Comparison of ENCODE assay signal across 20 cellular contexts in genomic region chr12:96000858-96001257, GRCh38. TPM values are rescaled to one million over a fixed set of nuclear protein-coding genes. Genes with fewer than 3 reads are reported as not detected.
DNase-seq lines count a peak whose midpoint lies in the region; ATAC-seq and TF ChIP-seq lines count a peak whose summit lies in the region.
"Had no signal": no experiment of that assay in that cellular context is flagged by ENCODE, and none has a peak within 500 bp of the region (broad histone marks: within the 10 kb centered on the region; RNA-seq: fewer than 3 reads in every experiment).

No MANE protein-coding gene starts in this region.

- H3K4me1 ChIP-seq in neutrophil (ENCODE audit: control insufficient read depth in 1 of 2, insufficient read depth in 1 of 2, low read depth in 1 of 2, low read length in 1 of 2) = peaks cover 28 to 30% of the 10 kb centered on the region in 2 experiments

- peak overlapping the region; percentile 98 for H3K27ac ChIP-seq in neutrophil
- H3K27ac ChIP-seq: GM23248 had no signal

- TF ChIP-seq CTCF in WTC11 (IDR thresholded peaks at IDR 0.05) (no peak), neutrophil (IDR thresholded peaks at IDR 0.05) (no peak)

- H3K27me3 ChIP-seq in neutrophil = no peaks in the 10 kb centered on the region

- CTCF ChIA-PET in WTC11 (lab: Charles Lee) = interaction anchor here (0.6 to 4.3 kb wide), 3 partner anchors 58 to 1402 kb away, joined by 3 to 66 read pairs (median 46); partner anchors contain the start of genes AMDHD1 and CCDC38

- peak overlapping the region; percentile 14 for H3K27ac Mint-ChIP-seq in activated naive CD8-positive, alpha-beta T cell treated with anti-CD3 and anti-CD28 coated beads for 36 hours
- no peak overlapping the region for H3K27ac Mint-ChIP-seq in activated naive CD8-positive, alpha-beta T cell treated with anti-CD3 and anti-CD28 coated beads, Interleukin-2, amount 50 U/mL, for 24 hours
- peak overlapping the region; percentile 64; the same call in 1 of the 2 replicates for H3K27ac Mint-ChIP-seq in WTC11
- H3K27ac Mint-ChIP-seq: CD4-positive, CD25-positive, alpha-beta regulatory T cell; CD8-positive, alpha-beta T cell had no signal

- H3K4me1 Mint-ChIP-seq in activated naive CD8-positive, alpha-beta T cell treated with anti-CD3 and anti-CD28 coated beads for 36 hours = peaks cover 7% of the 10 kb centered on the region
- peaks cover 5% of the 10 kb centered on the region for H3K4me1 Mint-ChIP-seq in activated naive CD8-positive, alpha-beta T cell treated with anti-CD3 and anti-CD28 coated beads, Interleukin-2, amount 50 U/mL, for 24 hours
- peaks cover 6% of the 10 kb centered on the region for H3K4me1 Mint-ChIP-seq in WTC11

- DNase-seq in activated naive CD8-positive, alpha-beta T cell treated with anti-CD3 and anti-CD28 coated beads for 36 hours = no peak
- no peak for DNase-seq in activated naive CD8-positive, alpha-beta T cell treated with anti-CD3 and anti-CD28 coated beads, Interleukin-2, amount 50 U/mL, for 24 hours
- DNase-seq in WTC11 (ENCODE audit: low spot score) (no peak), SIG-M5 treated with dmso at 0.1 percent for 504 hours (lab: John Stamatoyannopoulos, UW; ENCODE audit: unreplicated experiment) (no peak)
- no peak for DNase-seq in stimulated activated CD4-positive, alpha-beta T cell treated with anti-CD3 and anti-CD28 coated beads, Interleukin-1b, Interleukin-23, amount 100 ng/mL, for 48 hours
- DNase-seq in activated CD8-positive, alpha-beta memory T cell treated with anti-CD3 and anti-CD28 coated beads, Interleukin-2, amount 50 U/mL, for 4 hours = no peak
- DNase-seq: C1 segment of cervical spinal cord; CD4-positive, CD25-positive, alpha-beta regulatory T cell; CD8-positive, alpha-beta T cell; DMS 273 treated with DMSO at 0.1 percent for 48 hours; DMS79; EL; GDM1; GM23248; H7; HCEC 1CT had no signal

- no peaks in the 10 kb centered on the region for H3K27me3 Mint-ChIP-seq in activated naive CD8-positive, alpha-beta T cell treated with anti-CD3 and anti-CD28 coated beads for 36 hours
- H3K27me3 Mint-ChIP-seq in activated naive CD8-positive, alpha-beta T cell treated with anti-CD3 and anti-CD28 coated beads, Interleukin-2, amount 50 U/mL, for 24 hours = no peaks in the 10 kb centered on the region
- H3K27me3 Mint-ChIP-seq in WTC11 (ENCODE audit: low read depth) = no peaks in the 10 kb centered on the region
- H3K27me3 Mint-ChIP-seq: CD4-positive, CD25-positive, alpha-beta regulatory T cell had no signal

- H3K36me3 Mint-ChIP-seq in activated naive CD8-positive, alpha-beta T cell treated with anti-CD3 and anti-CD28 coated beads for 36 hours = peaks cover 9% of the 10 kb centered on the region
- H3K36me3 Mint-ChIP-seq in activated naive CD8-positive, alpha-beta T cell treated with anti-CD3 and anti-CD28 coated beads, Interleukin-2, amount 50 U/mL, for 24 hours (ENCODE audit: low read depth) = peaks cover 15% of the 10 kb centered on the region
- peaks cover 32% of the 10 kb centered on the region for H3K36me3 Mint-ChIP-seq in WTC11

- no peaks in the 10 kb centered on the region for H3K9me3 Mint-ChIP-seq in activated naive CD8-positive, alpha-beta T cell treated with anti-CD3 and anti-CD28 coated beads for 36 hours
- no peaks in the 10 kb centered on the region for H3K9me3 Mint-ChIP-seq in activated naive CD8-positive, alpha-beta T cell treated with anti-CD3 and anti-CD28 coated beads, Interleukin-2, amount 50 U/mL, for 24 hours
- H3K9me3 Mint-ChIP-seq in WTC11 = no peaks in the 10 kb centered on the region
- H3K9me3 Mint-ChIP-seq: CD4-positive, CD25-positive, alpha-beta regulatory T cell; CD8-positive, alpha-beta T cell had no signal

- H3K36me3 ChIP-seq in neutrophil = peaks cover 72% of the 10 kb centered on the region

- H3K9me3 ChIP-seq in neutrophil = no peaks in the 10 kb centered on the region

- no peak overlapping the region for H3K4me3 ChIP-seq in neutrophil (ENCODE audit: low read depth in 1 of 2, low read length in 1 of 2)
- H3K4me3 ChIP-seq: GM12878, GM23248 had no signal

- no peak for ATAC-seq in activated naive CD8-positive, alpha-beta T cell treated with anti-CD3 and anti-CD28 coated beads, Interleukin-2, amount 50 U/mL, for 24 hours
- ATAC-seq in WTC11 = no peak
- ATAC-seq: CD8-positive, alpha-beta T cell; GM12878 had no signal

- no peak overlapping the region for H3K4me3 Mint-ChIP-seq in activated naive CD8-positive, alpha-beta T cell treated with anti-CD3 and anti-CD28 coated beads for 36 hours
- no peak overlapping the region for H3K4me3 Mint-ChIP-seq in activated naive CD8-positive, alpha-beta T cell treated with anti-CD3 and anti-CD28 coated beads, Interleukin-2, amount 50 U/mL, for 24 hours
- H3K4me3 Mint-ChIP-seq in WTC11 = no peak overlapping the region
- H3K4me3 Mint-ChIP-seq: CD4-positive, CD25-positive, alpha-beta regulatory T cell; CD8-positive, alpha-beta T cell had no signal

- POLR2A ChIA-PET in WTC11 (lab: Charles Lee) = no interaction called here

TF ChIP-seq in WTC11, 78 proteins besides CTCF, POLR2A, EP300 and RAD21 (continues in another document):
- TF ChIP-seq, protein P1, sequence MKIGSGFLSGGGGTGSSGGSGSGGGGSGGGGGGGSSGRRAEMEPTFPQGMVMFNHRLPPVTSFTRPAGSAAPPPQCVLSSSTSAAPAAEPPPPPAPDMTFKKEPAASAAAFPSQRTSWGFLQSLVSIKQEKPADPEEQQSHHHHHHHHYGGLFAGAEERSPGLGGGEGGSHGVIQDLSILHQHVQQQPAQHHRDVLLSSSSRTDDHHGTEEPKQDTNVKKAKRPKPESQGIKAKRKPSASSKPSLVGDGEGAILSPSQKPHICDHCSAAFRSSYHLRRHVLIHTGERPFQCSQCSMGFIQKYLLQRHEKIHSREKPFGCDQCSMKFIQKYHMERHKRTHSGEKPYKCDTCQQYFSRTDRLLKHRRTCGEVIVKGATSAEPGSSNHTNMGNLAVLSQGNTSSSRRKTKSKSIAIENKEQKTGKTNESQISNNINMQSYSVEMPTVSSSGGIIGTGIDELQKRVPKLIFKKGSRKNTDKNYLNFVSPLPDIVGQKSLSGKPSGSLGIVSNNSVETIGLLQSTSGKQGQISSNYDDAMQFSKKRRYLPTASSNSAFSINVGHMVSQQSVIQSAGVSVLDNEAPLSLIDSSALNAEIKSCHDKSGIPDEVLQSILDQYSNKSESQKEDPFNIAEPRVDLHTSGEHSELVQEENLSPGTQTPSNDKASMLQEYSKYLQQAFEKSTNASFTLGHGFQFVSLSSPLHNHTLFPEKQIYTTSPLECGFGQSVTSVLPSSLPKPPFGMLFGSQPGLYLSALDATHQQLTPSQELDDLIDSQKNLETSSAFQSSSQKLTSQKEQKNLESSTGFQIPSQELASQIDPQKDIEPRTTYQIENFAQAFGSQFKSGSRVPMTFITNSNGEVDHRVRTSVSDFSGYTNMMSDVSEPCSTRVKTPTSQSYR (CRISPR knock-in tag; IDR thresholded peaks at IDR 0.05) = no peak
- TF ChIP-seq ERG (CRISPR knock-in tag; IDR thresholded peaks at IDR 0.05) (no peak), CREB1 (CRISPR knock-in tag; IDR thresholded peaks at IDR 0.05) (no peak), ZNF396 (CRISPR knock-in tag; IDR thresholded peaks at IDR 0.05; ENCODE audit: borderline replicate concordance) (no peak), NFE2L1 (CRISPR knock-in tag; IDR thresholded peaks at IDR 0.05) (no peak), ZNF138 (CRISPR knock-in tag; conservative IDR thresholded peaks at IDR 0.05) (no peak), MXD4 (CRISPR knock-in tag; IDR thresholded peaks at IDR 0.05; ENCODE audit: borderline replicate concordance) (no peak)
- TF ChIP-seq, protein P2, sequence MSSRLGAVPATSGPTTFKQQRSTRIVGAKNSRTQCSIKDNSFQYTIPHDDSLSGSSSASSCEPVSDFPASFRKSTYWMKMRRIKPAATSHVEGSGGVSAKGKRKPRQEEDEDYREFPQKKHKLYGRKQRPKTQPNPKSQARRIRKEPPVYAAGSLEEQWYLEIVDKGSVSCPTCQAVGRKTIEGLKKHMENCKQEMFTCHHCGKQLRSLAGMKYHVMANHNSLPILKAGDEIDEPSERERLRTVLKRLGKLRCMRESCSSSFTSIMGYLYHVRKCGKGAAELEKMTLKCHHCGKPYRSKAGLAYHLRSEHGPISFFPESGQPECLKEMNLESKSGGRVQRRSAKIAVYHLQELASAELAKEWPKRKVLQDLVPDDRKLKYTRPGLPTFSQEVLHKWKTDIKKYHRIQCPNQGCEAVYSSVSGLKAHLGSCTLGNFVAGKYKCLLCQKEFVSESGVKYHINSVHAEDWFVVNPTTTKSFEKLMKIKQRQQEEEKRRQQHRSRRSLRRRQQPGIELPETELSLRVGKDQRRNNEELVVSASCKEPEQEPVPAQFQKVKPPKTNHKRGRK (CRISPR knock-in tag; IDR thresholded peaks at IDR 0.05; ENCODE audit: borderline replicate concordance) = no peak

RNA-seq across cellular contexts. Expression of gene HAL, which starts 4.7 kb away (rescaled TPM):
- total RNA-seq in activated naive CD8-positive, alpha-beta T cell treated with anti-CD3 and anti-CD28 coated beads for 36 hours = under 1 TPM; 0.56 to 0.58 TPM
- 0.23 to 0.39 TPM (median 0.32 TPM) in 3 replicates for total RNA-seq in WTC11 (2021)
- total RNA-seq: A172, GM23248 had no signal

RNA-seq across cellular contexts. Expression of gene LTA4H, which starts 34.5 kb away (rescaled TPM):
- 10 to 100 TPM; 93.7 to 94.4 TPM for total RNA-seq in activated naive CD8-positive, alpha-beta T cell treated with anti-CD3 and anti-CD28 coated beads for 36 hours
- 134 to 172 TPM (median 162 TPM) in 3 replicates for total RNA-seq in WTC11 (2021)

RNA-seq across cellular contexts. Expression of gene AMDHD1, which starts 57.7 kb away (rescaled TPM):
- total RNA-seq in activated naive CD8-positive, alpha-beta T cell treated with anti-CD3 and anti-CD28 coated beads for 36 hours = 1 to 10 TPM; 1.4 to 1.5 TPM
- total RNA-seq in WTC11 (2021) = 0.62 to 1.6 TPM (median 1.1 TPM) in 3 replicates
- total RNA-seq: H1 had no signal

RNA-seq across cellular contexts. Expression of gene CCDC38, which starts 58.4 kb away (rescaled TPM):
- under 1 TPM; 0.16 TPM for total RNA-seq in activated naive CD8-positive, alpha-beta T cell treated with anti-CD3 and anti-CD28 coated beads for 36 hours
- 0.07 TPM in 1 of 3 replicates, not detected in the others for total RNA-seq in WTC11 (2021)
- total RNA-seq: A172; CD4-positive, CD25-positive, alpha-beta regulatory T cell; CD8-positive, alpha-beta T cell; GM12878; H1; H7 had no signal
